In genomic region chr21:42537106-42537742, GRCh38 we compare ENCODE assay signal across 1 cellular context.
TF ChIP-seq lines count a peak whose summit lies in the region.

No MANE protein-coding gene starts in this region.

TF ChIP-seq in HepG2, 621 proteins besides CTCF, POLR2A, EP300 and RAD21:
- no peak for TF ChIP-seq POLR2AphosphoS2 (IDR thresholded peaks at IDR 0.05; ENCODE audit: low read depth, low read length)
- TF ChIP-seq ZNF253 (CRISPR knock-in tag; IDR thresholded peaks at IDR 0.05; ENCODE audit: borderline replicate concordance): no peak
- peak; percentile 63 for TF ChIP-seq STAG1 (CRISPR knock-in tag; IDR thresholded peaks at IDR 0.05)
- peak; percentile 25; the same call in 1 of the 2 replicates for TF ChIP-seq SMC3 (IDR thresholded peaks at IDR 0.05; ENCODE audit: low read length)
